Comparison of ENCODE assay signal across 25 cellular contexts in the genomic region with DNA sequence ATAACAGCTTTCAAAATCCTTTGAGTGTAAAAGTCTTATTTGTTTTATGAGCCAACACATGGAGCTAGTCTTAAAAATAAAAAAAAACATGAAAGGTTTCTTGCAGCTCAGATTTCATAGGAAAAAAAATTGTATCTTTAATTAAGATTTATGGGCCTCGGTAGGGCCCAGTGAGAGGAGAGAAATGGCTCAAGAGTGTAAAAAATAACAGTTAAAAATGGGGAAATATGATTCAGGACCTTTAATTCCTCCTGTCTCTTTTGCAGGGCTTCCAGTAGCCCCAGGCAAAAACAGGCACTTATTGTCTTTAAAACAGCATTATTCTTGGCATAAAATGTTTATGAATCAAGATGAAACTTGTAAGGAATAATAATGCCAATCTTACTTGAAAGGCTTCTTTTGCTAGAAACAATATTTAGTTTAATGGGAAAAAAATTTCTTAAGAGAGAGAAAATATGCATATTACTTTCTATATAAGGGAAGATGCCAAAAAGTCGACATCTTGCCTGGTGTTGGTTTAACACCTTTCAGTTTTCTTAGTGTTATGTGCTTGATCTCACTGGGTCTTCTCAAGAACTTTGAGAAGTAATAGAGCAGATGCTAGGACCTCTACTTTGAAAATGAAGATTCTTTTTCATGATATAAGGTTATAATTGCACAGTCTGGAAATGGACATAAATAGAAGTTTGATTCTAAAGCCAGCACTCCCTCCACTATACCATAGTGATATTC.
"Had no signal": no experiment of that assay in that cellular context is flagged by ENCODE, and none has a peak within 500 bp of the region (broad histone marks: within the 10 kb centered on the region; RNA-seq: fewer than 3 reads in every experiment).

No MANE protein-coding gene starts in this region.

- H3K27ac Mint-ChIP-seq: activated CD4-positive, alpha-beta T cell treated with anti-CD3 and anti-CD28 coated beads, Interleukin-2, amount 10 ng/mL, durations not matched to agents 7 days and 5 days; activated CD8-positive, alpha-beta memory T cell treated with anti-CD3 and anti-CD28 coated beads, Interleukin-2, amount 10 ng/mL, durations not matched to agents 7 days and 5 days; activated CD8-positive, alpha-beta T cell treated with anti-CD3 and anti-CD28 coated beads for 36 hours; activated naive CD8-positive, alpha-beta T cell treated with anti-CD3 and anti-CD28 coated beads, Interleukin-2, amount 50 U/mL, for 24 hours; stimulated activated naive B cell treated with anti-CD40 and anti-IgM and Interleukin-4, amounts not matched to agents 10 μg/mL and 1 μg/mL and 100 μg/mL, for 72 hours; T-helper 2 cell treated with Interferon-gamma antibody and Interleukin-4, amounts not matched to agents 5 μg/mL and 100 μg/mL, for 36 hours had no signal

- H3K36me3 Mint-ChIP-seq: activated CD8-positive, alpha-beta memory T cell treated with anti-CD3 and anti-CD28 coated beads, Interleukin-2, amount 10 ng/mL, durations not matched to agents 7 days and 5 days; stimulated activated naive B cell treated with anti-CD40 and anti-IgM and Interleukin-4, amounts not matched to agents 10 μg/mL and 1 μg/mL and 100 μg/mL, for 72 hours had no signal

- H3K4me1 Mint-ChIP-seq: activated CD4-positive, alpha-beta T cell treated with anti-CD3 and anti-CD28 coated beads, Interleukin-2, amount 10 ng/mL, durations not matched to agents 7 days and 5 days; activated CD8-positive, alpha-beta memory T cell treated with anti-CD3 and anti-CD28 coated beads, Interleukin-2, amount 10 ng/mL, durations not matched to agents 7 days and 5 days; activated naive CD8-positive, alpha-beta T cell treated with anti-CD3 and anti-CD28 coated beads, Interleukin-2, amount 50 U/mL, for 24 hours; neural crest cell had no signal

- H3K9me3 ChIP-seq: left lung, sigmoid colon, uterus had no signal

- DNase-seq: activated CD4-positive, alpha-beta T cell treated with anti-CD3 and anti-CD28 coated beads, Interleukin-2, amount 10 ng/mL, durations not matched to agents 7 days and 5 days; activated CD8-positive, alpha-beta memory T cell treated with anti-CD3 and anti-CD28 coated beads, Interleukin-2, amount 10 ng/mL, durations not matched to agents 7 days and 5 days; activated CD8-positive, alpha-beta T cell treated with anti-CD3 and anti-CD28 coated beads for 36 hours; activated gamma-delta T cell; activated naive CD4-positive, alpha-beta T cell treated with anti-CD3 and anti-CD28 coated beads, Interleukin-2, amount 50 U/mL, for 16 hours; activated naive CD8-positive, alpha-beta T cell treated with anti-CD3 and anti-CD28 coated beads, Interleukin-2, amount 50 U/mL, for 24 hours; activated T-cell treated with anti-CD3 and anti-CD28 coated beads for 4 hours; cortex of kidney; erythroblast; left lung; midbrain; occipital lobe; posterior cingulate gyrus; sigmoid colon; stimulated activated CD4-positive, alpha-beta T cell treated with anti-CD3 and anti-CD28 coated beads, Interleukin-15, amount 100 ng/mL, for 24 hours; stimulated activated CD8-positive, alpha-beta memory T cell treated with anti-CD3 and anti-CD28 coated beads, Interleukin-4, amount 100 ng/mL, for 48 hours; stimulated activated naive B cell treated with anti-CD40 and anti-IgM and Interleukin-4, amounts not matched to agents 10 μg/mL and 1 μg/mL and 100 μg/mL, for 72 hours; trophoblast cell; uterus had no signal

- H3K36me3 ChIP-seq: cardiac muscle cell, left lung, sigmoid colon, uterus had no signal

- H3K9me3 Mint-ChIP-seq: activated CD4-positive, alpha-beta T cell treated with anti-CD3 and anti-CD28 coated beads, Interleukin-2, amount 10 ng/mL, durations not matched to agents 7 days and 5 days; activated naive CD8-positive, alpha-beta T cell treated with anti-CD3 and anti-CD28 coated beads, Interleukin-2, amount 50 U/mL, for 24 hours; T-helper 2 cell treated with Interferon-gamma antibody and Interleukin-4, amounts not matched to agents 5 μg/mL and 100 μg/mL, for 36 hours had no signal

- H3K27ac ChIP-seq: cardiac muscle cell, left lung, sigmoid colon, uterus, VCaP had no signal

- H3K27me3 Mint-ChIP-seq: activated CD8-positive, alpha-beta T cell treated with anti-CD3 and anti-CD28 coated beads for 36 hours; stimulated activated naive B cell treated with anti-CD40 and anti-IgM and Interleukin-4, amounts not matched to agents 10 μg/mL and 1 μg/mL and 100 μg/mL, for 72 hours had no signal

- H3K4me3 ChIP-seq: cardiac muscle cell, left lung, sigmoid colon, smooth muscle cell, uterus had no signal

- H3K27me3 ChIP-seq: cardiac muscle cell, left lung, sigmoid colon, uterus had no signal

- ATAC-seq: activated CD4-positive, CD25-positive, alpha-beta regulatory T cell treated with anti-CD3 and anti-CD28 coated beads, Interleukin-2, amount 50 U/mL, for 24 hours; activated CD8-positive, alpha-beta memory T cell treated with anti-CD3 and anti-CD28 coated beads, Interleukin-2, amount 10 ng/mL, durations not matched to agents 7 days and 5 days; activated CD8-positive, alpha-beta T cell treated with anti-CD3 and anti-CD28 coated beads for 36 hours; activated naive CD8-positive, alpha-beta T cell treated with anti-CD3 and anti-CD28 coated beads, Interleukin-2, amount 50 U/mL, for 24 hours; left lung; stimulated activated naive B cell treated with anti-CD40 and anti-IgM and Interleukin-4, amounts not matched to agents 10 μg/mL and 1 μg/mL and 100 μg/mL, for 72 hours had no signal

- H3K4me3 Mint-ChIP-seq: activated CD4-positive, alpha-beta T cell treated with anti-CD3 and anti-CD28 coated beads, Interleukin-2, amount 10 ng/mL, durations not matched to agents 7 days and 5 days; activated CD8-positive, alpha-beta memory T cell treated with anti-CD3 and anti-CD28 coated beads, Interleukin-2, amount 10 ng/mL, durations not matched to agents 7 days and 5 days; activated CD8-positive, alpha-beta T cell treated with anti-CD3 and anti-CD28 coated beads for 36 hours; activated naive CD8-positive, alpha-beta T cell treated with anti-CD3 and anti-CD28 coated beads, Interleukin-2, amount 50 U/mL, for 24 hours; neural crest cell; stimulated activated naive B cell treated with anti-CD40 and anti-IgM and Interleukin-4, amounts not matched to agents 10 μg/mL and 1 μg/mL and 100 μg/mL, for 72 hours; T-helper 2 cell treated with Interferon-gamma antibody and Interleukin-4, amounts not matched to agents 5 μg/mL and 100 μg/mL, for 36 hours had no signal
